ENCODE assay signal across 23 cellular contexts in the genomic region with DNA sequence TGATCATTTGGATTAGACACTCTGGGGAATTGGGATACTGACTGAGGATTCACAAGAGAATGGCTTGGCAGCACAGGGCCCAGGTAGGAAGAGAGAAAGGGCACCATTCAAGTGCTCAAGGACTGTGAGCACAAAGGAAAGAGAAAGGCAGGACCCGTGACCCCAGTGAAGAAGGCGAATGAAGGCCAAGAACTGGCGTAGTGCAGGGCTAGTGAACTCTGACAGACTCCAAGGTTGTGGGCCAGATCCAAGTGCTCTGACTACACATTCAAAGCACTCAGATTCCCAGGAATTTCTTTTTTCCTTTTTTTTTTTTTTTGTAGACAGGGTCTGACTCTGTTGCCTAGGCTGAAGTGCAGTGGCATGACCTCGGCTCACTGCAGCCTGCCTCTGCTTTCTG. TPM values are rescaled to one million over a fixed set of nuclear protein-coding genes. Genes with fewer than 3 reads are reported as not detected.
DNase-seq lines count a peak whose midpoint lies in the region; ATAC-seq and TF ChIP-seq lines count a peak whose summit lies in the region.
"Had no signal": no experiment of that assay in that cellular context is flagged by ENCODE, and none has a peak within 500 bp of the region (broad histone marks: within the 10 kb centered on the region; RNA-seq: fewer than 3 reads in every experiment).

No MANE protein-coding gene starts in this region.

- no peak overlapping the region for H3K4me3 ChIP-seq in sigmoid colon
- H3K4me3 ChIP-seq: BLaER1 treated with 17β-estradiol and CSF1 and Interleukin-3, amounts not matched to agents 10 nM and 100 nM; HAP-1 had no signal

- no peak overlapping the region for H3K27ac ChIP-seq in sigmoid colon
- H3K27ac ChIP-seq: 22Rv1; BLaER1 treated with 17β-estradiol and CSF1 and Interleukin-3, amounts not matched to agents 10 nM and 100 nM had no signal

- TF ChIP-seq CTCF in natural killer cell (IDR thresholded peaks at IDR 0.05): no peak
- no peak for TF ChIP-seq CTCF in endothelial cell (IDR thresholded peaks at IDR 0.05; ENCODE audit: unreplicated experiment)
- TF ChIP-seq CTCF in sigmoid colon (IDR thresholded peaks at IDR 0.05): no peak

- H3K27me3 ChIP-seq in sigmoid colon: no peaks in the 10 kb centered on the region
- H3K27me3 ChIP-seq: BE2C; BLaER1 treated with 17β-estradiol and CSF1 and Interleukin-3, amounts not matched to agents 10 nM and 100 nM had no signal

- H3K27me3 Mint-ChIP-seq in natural killer cell treated with Interleukin-12 subunit alpha and Interleukin-12 subunit beta and Interleukin-15 and Interleukin-18, amount 100 ng/mL, for 72 hours: no peaks in the 10 kb centered on the region
- H3K27me3 Mint-ChIP-seq in natural killer cell (ENCODE audit: low read depth in 2 of 2): no peaks in the 10 kb centered on the region
- peaks cover 14% of the 10 kb centered on the region for H3K27me3 Mint-ChIP-seq in endothelial cell (ENCODE audit: unreplicated experiment)
- H3K27me3 Mint-ChIP-seq: CD4-positive, alpha-beta T cell had no signal

- H3K9me3 Mint-ChIP-seq in natural killer cell treated with Interleukin-12 subunit alpha and Interleukin-12 subunit beta and Interleukin-15 and Interleukin-18, amount 100 ng/mL, for 72 hours: no peaks in the 10 kb centered on the region
- no peaks in the 10 kb centered on the region for H3K9me3 Mint-ChIP-seq in natural killer cell
- H3K9me3 Mint-ChIP-seq in endothelial cell (ENCODE audit: unreplicated experiment): no peaks in the 10 kb centered on the region
- H3K9me3 Mint-ChIP-seq: CD4-positive, alpha-beta T cell; HFFc6 had no signal

- WGBS in sigmoid colon, 2 donors: 97 to 98% methylated on average over 4 of the region's 4 CpGs

- no peak overlapping the region for H3K4me3 Mint-ChIP-seq in natural killer cell treated with Interleukin-12 subunit alpha and Interleukin-12 subunit beta and Interleukin-15 and Interleukin-18, amount 100 ng/mL, for 72 hours
- no peak overlapping the region for H3K4me3 Mint-ChIP-seq in natural killer cell
- H3K4me3 Mint-ChIP-seq in endothelial cell (ENCODE audit: unreplicated experiment): peak overlapping the region; percentile 1
- H3K4me3 Mint-ChIP-seq: CD14-positive monocyte, HFFc6 had no signal

- peaks cover 34 to 46% of the 10 kb centered on the region in 2 donors for H3K4me1 Mint-ChIP-seq in natural killer cell treated with Interleukin-12 subunit alpha and Interleukin-12 subunit beta and Interleukin-15 and Interleukin-18, amount 100 ng/mL, for 72 hours (ENCODE audit: low read depth in 2 of 2)
- H3K4me1 Mint-ChIP-seq in natural killer cell (peaks cover 43 to 60% of the 10 kb centered on the region in 2 donors), endothelial cell (ENCODE audit: unreplicated experiment) (peaks cover 12% of the 10 kb centered on the region)

- no peaks in the 10 kb centered on the region for H3K9me3 ChIP-seq in sigmoid colon
- H3K9me3 ChIP-seq: BE2C; BLaER1 treated with 17β-estradiol and CSF1 and Interleukin-3, amounts not matched to agents 10 nM and 100 nM; HAP-1 had no signal

- no peak for TF ChIP-seq POLR2A in sigmoid colon (IDR thresholded peaks at IDR 0.05)

- peaks cover 34 to 62% (median 53%) of the 10 kb centered on the region in 4 donors for H3K36me3 ChIP-seq in sigmoid colon

- TF ChIP-seq EP300 in sigmoid colon (IDR thresholded peaks at IDR 0.05): no peak

- ATAC-seq in natural killer cell treated with Interleukin-12 subunit alpha and Interleukin-12 subunit beta and Interleukin-15 and Interleukin-18, amount 100 ng/mL, for 72 hours: no peak
- ATAC-seq in natural killer cell (no peak), HG03457 (IDR thresholded peaks at IDR 0.05; ENCODE audit: unreplicated experiment) (no peak)

- H3K36me3 Mint-ChIP-seq in natural killer cell treated with Interleukin-12 subunit alpha and Interleukin-12 subunit beta and Interleukin-15 and Interleukin-18, amount 100 ng/mL, for 72 hours: peaks cover 34% of the 10 kb centered on the region
- H3K36me3 Mint-ChIP-seq in natural killer cell: peaks cover 32% of the 10 kb centered on the region
- peaks cover 55% of the 10 kb centered on the region for H3K36me3 Mint-ChIP-seq in endothelial cell (ENCODE audit: low read depth, unreplicated experiment)

- DNase-seq in natural killer cell treated with Interleukin-12 subunit alpha and Interleukin-12 subunit beta and Interleukin-15 and Interleukin-18, amount 100 ng/mL, for 72 hours (ENCODE audit: low spot score): peak; percentile 45
- no peak for DNase-seq in natural killer cell
- no peak for DNase-seq in endothelial cell (ENCODE audit: low spot score)
- DNase-seq in sigmoid colon: peak; percentile 25
- DNase-seq in dermis blood vessel endothelial cell: no peak
- no peak for DNase-seq in stimulated activated CD4-positive, alpha-beta T cell treated with anti-CD3 and anti-CD28 coated beads, Interleukin-1b, Interleukin-23, amount 100 ng/mL, for 48 hours
- DNase-seq: ACHN; AML-193; BE2C; Calu3; CD4-positive, alpha-beta T cell; CD8-positive, alpha-beta memory T cell; COR-L47; DMS53; DMS79 treated with DMSO at 0.1 percent for 48 hours; GF-D8; GOT3; HFFc6 had no signal

- intact Hi-C loops in natural killer cell (cut with micrococcal nuclease) (no loop called here), sigmoid colon (cut with DNase I) (no loop called here)

- H3K4me1 ChIP-seq in sigmoid colon: peaks cover 0 to 29% (median 25%) of the 10 kb centered on the region in 4 donors
- H3K4me1 ChIP-seq: HAP-1 had no signal

- no peak overlapping the region for H3K27ac Mint-ChIP-seq in natural killer cell treated with Interleukin-12 subunit alpha and Interleukin-12 subunit beta and Interleukin-15 and Interleukin-18, amount 100 ng/mL, for 72 hours
- no peak overlapping the region for H3K27ac Mint-ChIP-seq in natural killer cell
- H3K27ac Mint-ChIP-seq in endothelial cell (ENCODE audit: unreplicated experiment): no peak overlapping the region
- H3K27ac Mint-ChIP-seq: CD4-positive, alpha-beta T cell; HFFc6 had no signal

RNA-seq across cellular contexts. Expression of a gene that starts 5.0 kb away (rescaled TPM):
- 100 to 1,000 TPM; 111 to 128 TPM for total RNA-seq in natural killer cell treated with Interleukin-12 subunit alpha and Interleukin-12 subunit beta and Interleukin-15 and Interleukin-18, amount 100 ng/mL, for 72 hours
- 100 to 1,000 TPM; 111 to 160 (median 125) TPM for total RNA-seq in natural killer cell
- total RNA-seq in endothelial cell (ENCODE audit: unreplicated experiment): 98.7 TPM
- 10 to 100 TPM; 35.0 to 74.2 (median 44.6) TPM for total RNA-seq in sigmoid colon
- polyA plus RNA-seq in sigmoid colon: 10 to 100 TPM in 2 of 3 donors, 1 to 10 TPM in 1; 9.0 to 37.5 (median 15.0) TPM
- 74.4 and 94.2 TPM in 2 replicates for total RNA-seq in dermis blood vessel endothelial cell

RNA-seq across cellular contexts. Expression of a gene that starts 5.3 kb away (rescaled TPM):
- total RNA-seq in natural killer cell treated with Interleukin-12 subunit alpha and Interleukin-12 subunit beta and Interleukin-15 and Interleukin-18, amount 100 ng/mL, for 72 hours: 10 to 100 TPM; 30.0 to 38.2 TPM
- total RNA-seq in natural killer cell (10 to 100 TPM; 32.6 to 38.4 (median 32.7) TPM), endothelial cell (ENCODE audit: unreplicated experiment) (26.2 TPM), sigmoid colon (10 to 100 TPM; 12.8 to 31.9 (median 16.2) TPM), dermis blood vessel endothelial cell (23.1 and 23.2 TPM in 2 replicates)
- 10 to 100 TPM in 1 of 3 donors, 1 to 10 TPM in 2; 6.7 to 19.7 (median 7.2) TPM for polyA plus RNA-seq in sigmoid colon

Comparison
In these comparisons a context has a peak if more than half of its experiments do, and no peak if none do; other contexts are left out.
1. DNase-seq: peak in natural killer cell treated with Interleukin-12 subunit alpha and Interleukin-12 subunit beta and Interleukin-15 and Interleukin-18, amount 100 ng/mL, for 72 hours (single experiment) and sigmoid colon (single experiment); none in natural killer cell (single experiment), endothelial cell (single experiment), dermis blood vessel endothelial cell (single experiment) and stimulated activated CD4-positive, alpha-beta T cell treated with anti-CD3 and anti-CD28 coated beads, Interleukin-1b, Interleukin-23, amount 100 ng/mL, for 48 hours (single experiment).